Comparison of ENCODE assay signal across 19 cellular contexts in the genomic region with DNA sequence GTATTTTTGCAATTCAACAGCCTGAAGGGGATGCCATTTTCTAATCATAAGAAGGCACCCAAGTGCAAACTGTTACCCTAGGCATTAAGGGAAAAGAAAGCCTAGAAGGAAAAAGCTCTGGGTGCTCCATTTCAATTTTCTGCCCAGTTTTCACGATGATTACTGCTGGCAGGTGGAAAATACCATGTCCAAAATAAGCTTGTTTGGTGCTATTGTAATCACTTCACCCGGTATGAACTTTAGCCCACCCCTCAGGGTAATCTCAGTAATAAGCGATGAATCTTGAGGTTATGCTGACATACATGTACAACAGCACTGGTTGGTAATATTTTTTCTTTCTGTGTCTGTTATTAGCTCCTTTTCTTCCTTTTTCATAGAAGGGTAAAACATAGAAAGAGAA.
"Had no signal": no experiment of that assay in that cellular context is flagged by ENCODE, and none has a peak within 500 bp of the region (broad histone marks: within the 10 kb centered on the region; RNA-seq: fewer than 3 reads in every experiment).

No MANE protein-coding gene starts in this region.

- H3K79me2 ChIP-seq: hepatocyte had no signal

- H2AFZ ChIP-seq: hepatocyte had no signal

- H3K4me2 ChIP-seq: hepatocyte had no signal

- H3K4me3 ChIP-seq: coronary artery, dorsolateral prefrontal cortex, esophagus muscularis mucosa, gastroesophageal sphincter, heart left ventricle, hepatocyte, left lung, lower lobe of right lung, mucosa of descending colon had no signal

- H3K9me3 ChIP-seq: esophagus muscularis mucosa, gastroesophageal sphincter, heart left ventricle, left lung, lower lobe of right lung, mucosa of descending colon had no signal

- H3K27ac ChIP-seq: coronary artery, dorsolateral prefrontal cortex, esophagus muscularis mucosa, gastroesophageal sphincter, heart left ventricle, hepatocyte, left lung, lower lobe of right lung had no signal

- ATAC-seq: foreskin keratinocyte, gastroesophageal sphincter, heart left ventricle, left cardiac atrium, left lung, left ventricle myocardium superior, lower lobe of right lung, mucosa of descending colon had no signal

- H3K27ac Mint-ChIP-seq: mesothelial cell of epicardium had no signal

- H3K27me3 Mint-ChIP-seq: naive B cell had no signal

- H3K27me3 ChIP-seq: dorsolateral prefrontal cortex, esophagus muscularis mucosa, foreskin keratinocyte, gastroesophageal sphincter, heart left ventricle, hepatocyte, left lung had no signal

- H3K4me3 Mint-ChIP-seq: mesothelial cell of epicardium, naive B cell had no signal

- DNase-seq: dermis blood vessel endothelial cell; dorsolateral prefrontal cortex; effector CD4-positive, alpha-beta T cell; effector memory CD4-positive, alpha-beta T cell; foreskin keratinocyte; heart left ventricle; hypothalamus; left cardiac atrium; left lung; left ventricle myocardium superior; lower lobe of right lung; mesenchymal stem cell; mucosa of descending colon; naive B cell had no signal

- H3K9me3 Mint-ChIP-seq: mesothelial cell of epicardium, naive B cell had no signal
